37 cellular contexts compared by ENCODE assay signal in the genomic region with DNA sequence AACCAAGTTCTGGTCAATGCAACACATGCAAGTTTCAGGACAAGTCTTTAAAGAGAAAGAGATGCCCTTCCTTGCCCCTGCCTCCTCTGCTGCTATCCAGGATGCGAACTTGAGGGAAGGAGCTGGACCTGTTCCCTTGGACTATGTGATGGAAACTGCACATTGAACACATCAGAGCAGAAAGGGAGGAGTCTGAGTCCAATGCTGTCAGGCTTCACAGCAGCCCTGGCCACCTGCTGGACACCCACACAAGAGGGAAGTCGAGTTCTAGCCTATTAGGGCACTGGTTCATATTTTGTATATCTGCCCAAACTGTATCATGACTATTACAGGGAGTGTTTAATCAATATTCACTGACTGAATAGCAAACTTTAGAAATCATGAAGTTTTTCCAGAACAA. TPM values are rescaled to one million over a fixed set of nuclear protein-coding genes. Genes with fewer than 3 reads are reported as not detected.
"Had no signal": no experiment of that assay in that cellular context is flagged by ENCODE, and none has a peak within 500 bp of the region (broad histone marks: within the 10 kb centered on the region; RNA-seq: fewer than 3 reads in every experiment).

No MANE protein-coding gene starts in this region.

- H3K4me3 ChIP-seq: gastroesophageal sphincter, hepatocyte, skin epidermis, thoracic aorta, uterus had no signal

- H3K36me3 Mint-ChIP-seq: activated naive CD4-positive, alpha-beta T cell treated with anti-CD3 and anti-CD28 coated beads, Interleukin-2, amount 50 U/mL, for 24 hours; memory B cell had no signal

- H3K27ac Mint-ChIP-seq: activated naive CD4-positive, alpha-beta T cell treated with anti-CD3 and anti-CD28 coated beads, Interleukin-2, amount 50 U/mL, for 24 hours; activated naive CD8-positive, alpha-beta T cell treated with anti-CD3 and anti-CD28 coated beads, Interleukin-2, amount 50 U/mL, for 24 hours; activated T-helper 2 cell treated with anti-CD3 and anti-CD28 coated beads, Interferon-gamma antibody, Interleukin-2, Interleukin-4, amounts not matched to agents 10 μg/mL and 5 μg/mL and 100 μg/mL, durations not matched to agents 14 hours and 24 hours and 36 hours; effector memory CD8-positive, alpha-beta T cell; memory B cell; naive thymus-derived CD8-positive, alpha-beta T cell; T-helper 1 cell treated with Interleukin-12 subunit alpha and Interleukin-12 subunit beta and Interleukin-4 antibody, amounts not matched to agents 30 μg/mL and 1 μg/mL, for 36 hours had no signal

- H3K27me3 ChIP-seq: gastroesophageal sphincter, hepatocyte, uterus had no signal

- H3K27ac ChIP-seq: gastroesophageal sphincter, hepatocyte, skin epidermis, thoracic aorta, uterus, VCaP had no signal

- H3K36me3 ChIP-seq: gastroesophageal sphincter, thoracic aorta, uterus had no signal

- H3K4me3 Mint-ChIP-seq: activated naive CD4-positive, alpha-beta T cell treated with anti-CD3 and anti-CD28 coated beads, Interleukin-2, amount 50 U/mL, for 24 hours; activated naive CD8-positive, alpha-beta T cell treated with anti-CD3 and anti-CD28 coated beads, Interleukin-2, amount 50 U/mL, for 24 hours; effector memory CD8-positive, alpha-beta T cell; memory B cell; naive thymus-derived CD8-positive, alpha-beta T cell; neural crest cell; T-helper 1 cell treated with Interleukin-12 subunit alpha and Interleukin-12 subunit beta and Interleukin-4 antibody, amounts not matched to agents 30 μg/mL and 1 μg/mL, for 36 hours had no signal

- H3K9me3 Mint-ChIP-seq: activated naive CD4-positive, alpha-beta T cell treated with anti-CD3 and anti-CD28 coated beads, Interleukin-2, amount 50 U/mL, for 24 hours; activated naive CD8-positive, alpha-beta T cell treated with anti-CD3 and anti-CD28 coated beads, Interleukin-2, amount 50 U/mL, for 24 hours; activated T-helper 2 cell treated with anti-CD3 and anti-CD28 coated beads, Interferon-gamma antibody, Interleukin-2, Interleukin-4, amounts not matched to agents 10 μg/mL and 5 μg/mL and 100 μg/mL, durations not matched to agents 14 hours and 24 hours and 36 hours; effector memory CD8-positive, alpha-beta T cell; memory B cell; T-helper 1 cell treated with Interleukin-12 subunit alpha and Interleukin-12 subunit beta and Interleukin-4 antibody, amounts not matched to agents 30 μg/mL and 1 μg/mL, for 36 hours had no signal

- DNase-seq: activated CD4-positive, alpha-beta T cell treated with anti-CD3 and anti-CD28 coated beads for 48 hours; activated CD4-positive, alpha-beta T cell treated with anti-CD3 and anti-CD28 coated beads, Interleukin-2, amount 50 U/mL, for 48 hours; activated naive CD8-positive, alpha-beta T cell treated with anti-CD3 and anti-CD28 coated beads, Interleukin-2, amount 50 U/mL, for 24 hours; activated T-cell treated with anti-CD3 and anti-CD28 coated beads, Interleukin-2, amount 50 U/mL, for 48 hours; amygdala; cortex of kidney; effector memory CD8-positive, alpha-beta T cell; left cardiac atrium; midbrain; naive thymus-derived CD8-positive, alpha-beta T cell; occipital lobe; stimulated activated CD4-positive, alpha-beta T cell treated with anti-CD3 and anti-CD28 coated beads, Interleukin-12 subunit alpha, Interleukin-12 subunit beta, amount 100 ng/mL, for 4 hours; stimulated activated CD4-positive, alpha-beta T cell treated with anti-CD3 and anti-CD28 coated beads, Interleukin-4, amount 100 ng/mL, for 1 hour; stimulated activated naive CD8-positive, alpha-beta T cell treated with anti-CD3 and anti-CD28 coated beads, Interleukin-15, Interleukin-2, amounts not matched to agents 100 U/mL and 50 U/mL, for 24 hours; T-helper 9 cell; trophoblast cell; uterus had no signal

- H3K4me1 Mint-ChIP-seq: activated naive CD4-positive, alpha-beta T cell treated with anti-CD3 and anti-CD28 coated beads, Interleukin-2, amount 50 U/mL, for 24 hours; activated naive CD8-positive, alpha-beta T cell treated with anti-CD3 and anti-CD28 coated beads, Interleukin-2, amount 50 U/mL, for 24 hours; memory B cell; neural crest cell had no signal

- H3K4me1 ChIP-seq: gastroesophageal sphincter, uterus had no signal

- H3K9me3 ChIP-seq: gastroesophageal sphincter, thoracic aorta, uterus had no signal

- ATAC-seq: activated CD4-positive, CD25-positive, alpha-beta regulatory T cell treated with anti-CD3 and anti-CD28 coated beads, Interleukin-2, amount 50 U/mL, for 24 hours; activated naive CD8-positive, alpha-beta T cell treated with anti-CD3 and anti-CD28 coated beads, Interleukin-2, amount 50 U/mL, for 24 hours; effector memory CD8-positive, alpha-beta T cell; gastroesophageal sphincter; left cardiac atrium; naive thymus-derived CD8-positive, alpha-beta T cell; sciatic nerve; stimulated activated naive CD8-positive, alpha-beta T cell treated with anti-CD3 and anti-CD28 coated beads, Interleukin-15, Interleukin-2, amounts not matched to agents 100 U/mL and 50 U/mL, for 24 hours had no signal

RNA-seq across cellular contexts. Expression of gene TEX51, which starts 38.3 kb away (rescaled TPM):
- total RNA-seq: activated T-helper 2 cell treated with anti-CD3 and anti-CD28 coated beads, Interferon-gamma antibody, Interleukin-2, Interleukin-4, amounts not matched to agents 10 μg/mL and 5 μg/mL and 100 μg/mL, durations not matched to agents 14 hours and 24 hours and 36 hours; cerebellum; endothelial cell of umbilical vein; fibroblast of lung; fibroblast of villous mesenchyme; gastroesophageal sphincter; hepatocyte; left cardiac atrium; lower leg skin; naive thymus-derived CD8-positive, alpha-beta T cell; neural crest cell; occipital lobe; sciatic nerve; subcutaneous adipose tissue; thoracic aorta; uterus had no signal
- polyA plus RNA-seq: endothelial cell of umbilical vein; esophagus; fibroblast of lung; hepatocyte; keratinocyte; naive thymus-derived CD8-positive, alpha-beta T cell had no signal
